ENCODE assay signal across 11 cellular contexts in genomic region chr11:66409226-66409625, GRCh38. TPM values are rescaled to one million over a fixed set of nuclear protein-coding genes. Genes with fewer than 3 reads are reported as not detected.
DNase-seq lines count a peak whose midpoint lies in the region; ATAC-seq, FAIRE-seq and TF ChIP-seq lines count a peak whose summit lies in the region.
"Had no signal": no experiment of that assay in that cellular context is flagged by ENCODE, and none has a peak within 500 bp of the region (broad histone marks: within the 10 kb centered on the region; RNA-seq: fewer than 3 reads in every experiment).

No MANE protein-coding gene starts in this region.

- TF ChIP-seq CTCF in A673 (conservative IDR thresholded peaks at IDR 0.05; ENCODE audit: low read depth, low read length) (no peak), HL-60 (IDR thresholded peaks at IDR 0.05; ENCODE audit: insufficient read depth, low read length) (no peak), osteoblast (IDR thresholded peaks at IDR 0.05; ENCODE audit: extremely low read depth, low read depth, low read length) (no peak)

- peak overlapping the region; percentile 43 for H3K4me3 ChIP-seq in A673 (ENCODE audit: low read depth, low read length, poor library complexity, severe bottlenecking)
- H3K4me3 ChIP-seq in HL-60 (replicated peaks; ENCODE audit: insufficient read depth, low read length) = peak overlapping the region; percentile 41; the same call in 1 of the 2 replicates
- H3K4me3 ChIP-seq in ectodermal cell (ENCODE audit: insufficient read depth, low read depth, low read length) = peak overlapping the region; percentile 43
- peak overlapping the region; percentile 68 for H3K4me3 ChIP-seq in osteoblast (ENCODE audit: insufficient read depth, low read length)
- H3K4me3 ChIP-seq: K562 had no signal

- no peak for DNase-seq in A673 (ENCODE audit: low spot score)
- DNase-seq in HL-60 (ENCODE audit: low read depth in 1 of 2, low spot score in 1 of 2) = no peak
- DNase-seq in osteoblast (ENCODE audit: insufficient read length, low spot score, missing footprints) = peak; percentile 83
- DNase-seq in H54 (ENCODE audit: insufficient read length, low spot score) = no peak
- DNase-seq in NCI-H2107 treated with DMSO at 0.1 percent for 48 hours (lab: John Stamatoyannopoulos, UW; ENCODE audit: unreplicated experiment) = no peak

- FAIRE-seq in H54 (lab: Jason Lieb, UNC) = no peak
- FAIRE-seq: endothelial cell of umbilical vein had no signal

- H3K27me3 ChIP-seq in A673 (replicated peaks; ENCODE audit: insufficient read depth, low read depth, low read length, poor library complexity) (peaks cover 25% of the 10 kb centered on the region), HL-60 (ENCODE audit: insufficient read depth, poor library complexity, severe bottlenecking) (no peaks in the 10 kb centered on the region), ectodermal cell (ENCODE audit: control insufficient read depth, insufficient read depth, low read length, poor library complexity, severe bottlenecking) (peaks cover 5% of the 10 kb centered on the region), osteoblast (ENCODE audit: insufficient read depth, low read length) (peaks cover 18% of the 10 kb centered on the region)

- peaks cover 4% of the 10 kb centered on the region for H3K4me1 ChIP-seq in A673 (ENCODE audit: insufficient read depth, low read length, poor library complexity, severe bottlenecking)
- peaks cover 29% of the 10 kb centered on the region for H3K4me1 ChIP-seq in ectodermal cell (ENCODE audit: control insufficient read depth, insufficient read depth, low read length)
- no peaks in the 10 kb centered on the region for H3K4me1 ChIP-seq in osteoblast (ENCODE audit: insufficient read depth, low read length)

- CTCF ChIA-PET in A673 (lab: Charles Lee) = interaction anchor here (0.7 to 2.1 kb wide), 9 partner anchors 9 to 269 kb away, joined by 3 to 10 read pairs (median 3); partner anchors contain the start of gene PELI3

- no peak for ATAC-seq in HG03175 (IDR thresholded peaks at IDR 0.05; ENCODE audit: unreplicated experiment)
- no peak for ATAC-seq in HG03108 (IDR thresholded peaks at IDR 0.05; ENCODE audit: unreplicated experiment)

- H3K9me3 ChIP-seq in A673 (ENCODE audit: low read depth, low read length, poor library complexity, severe bottlenecking) (no peaks in the 10 kb centered on the region), ectodermal cell (ENCODE audit: control insufficient read depth, low read length) (no peaks in the 10 kb centered on the region), osteoblast (ENCODE audit: low read depth, low read length) (no peaks in the 10 kb centered on the region)

- H3K27ac ChIP-seq in A673 (ENCODE audit: low read depth, low read length, poor library complexity, severe bottlenecking) = peak overlapping the region; percentile 76
- H3K27ac ChIP-seq in HL-60 (replicated peaks) = no peak overlapping the region
- peak overlapping the region; percentile 41 for H3K27ac ChIP-seq in ectodermal cell (ENCODE audit: insufficient read depth, low read depth, low read length, poor library complexity, severe bottlenecking)
- H3K27ac ChIP-seq in osteoblast (ENCODE audit: low read depth, low read length) = no peak overlapping the region

- no peaks in the 10 kb centered on the region for H4K20me1 ChIP-seq in osteoblast (ENCODE audit: insufficient read depth, low read length)

- WGBS in ectodermal cell, 2 experiments = 23 to 41% methylated on average over 10 to 15 of the region's 15 CpGs

- H3K36me3 ChIP-seq in A673 (ENCODE audit: insufficient read depth, low read length, poor library complexity, severe bottlenecking) (no peaks in the 10 kb centered on the region), ectodermal cell (ENCODE audit: control insufficient read depth, insufficient read depth, low read length) (no peaks in the 10 kb centered on the region), osteoblast (ENCODE audit: insufficient read depth, low read length) (no peaks in the 10 kb centered on the region)

- no peaks in the 10 kb centered on the region for H3K79me2 ChIP-seq in osteoblast (ENCODE audit: insufficient read depth, low read length)

- POLR2A ChIA-PET in A673 (lab: Charles Lee; ENCODE audit: low non-redundant PET) = interaction anchor here (1.0 kb wide), 1 partner anchor 269 kb away, joined by 3 read pairs; the partner anchor contains the start of gene RBM4B

- no peak for TF ChIP-seq POLR2A in H54 (IDR thresholded peaks at IDR 0.05; ENCODE audit: low read depth, low read length)

- H2AFZ ChIP-seq in osteoblast (ENCODE audit: low read length) = no peak overlapping the region

- H3K4me2 ChIP-seq in osteoblast (ENCODE audit: insufficient read depth, low read length) = peak overlapping the region; percentile 27

- intact Hi-C loops in A673 (cut with micrococcal nuclease; ENCODE audit: unreplicated experiment) = loop anchor here (2.0 to 5.0 kb wide), 2 partner anchors 30 to 423 kb away; partner anchors contain the start of gene MRPL11

- BruUV-seq in A673 (replicated peaks; lab: Mats Ljungman, UMichigan) = no TSS peak

RNA-seq across cellular contexts. Expression of gene NPAS4, which starts 11.6 kb away (rescaled TPM):
- total RNA-seq in A673 (2021) (not detected in 2 replicates), osteoblast (0.36 TPM in 1 of 2 replicates, not detected in the other)
- polyA plus RNA-seq in ectodermal cell (2013, experiment 1 of 4) = 2.8 TPM
- 3.3 TPM for polyA plus RNA-seq in ectodermal cell (2013, experiment 2 of 4)
- 1.3 TPM for polyA plus RNA-seq in ectodermal cell (2013, experiment 3 of 4)
- polyA plus RNA-seq in ectodermal cell (2013, experiment 4 of 4) = 1.3 TPM
- total RNA-seq: endothelial cell of umbilical vein, K562, subcutaneous adipose tissue had no signal
- polyA plus RNA-seq: endothelial cell of umbilical vein, K562 had no signal

RNA-seq across cellular contexts. Expression of gene MRPL11, which starts 29.4 kb away (rescaled TPM):
- total RNA-seq in A673 (2021) = 96.5 and 97.9 TPM in 2 replicates
- 117 TPM for polyA plus RNA-seq in ectodermal cell (2013, experiment 1 of 4)
- 113 TPM for polyA plus RNA-seq in ectodermal cell (2013, experiment 2 of 4)
- 93.2 TPM for polyA plus RNA-seq in ectodermal cell (2013, experiment 3 of 4)
- polyA plus RNA-seq in ectodermal cell (2013, experiment 4 of 4) = 97.3 TPM
- 31.5 and 33.3 TPM in 2 replicates for total RNA-seq in osteoblast

RNA-seq across cellular contexts. Expression of gene SLC29A2, which starts 37.7 kb away (rescaled TPM):
- 60.4 and 62.4 TPM in 2 replicates for total RNA-seq in A673 (2021)
- 36.1 TPM for polyA plus RNA-seq in ectodermal cell (2013, experiment 1 of 4)
- 24.7 TPM for polyA plus RNA-seq in ectodermal cell (2013, experiment 2 of 4)
- 17.7 TPM for polyA plus RNA-seq in ectodermal cell (2013, experiment 3 of 4)
- polyA plus RNA-seq in ectodermal cell (2013, experiment 4 of 4) = 19.3 TPM
- total RNA-seq in osteoblast = under 0.01 and 0.29 TPM in 2 replicates

RNA-seq across cellular contexts. Expression of gene PELI3, which starts 57.5 kb away (rescaled TPM):
- total RNA-seq in A673 (2021) (15.4 and 18.5 TPM in 2 replicates), osteoblast (18.9 and 19.2 TPM in 2 replicates)
- polyA plus RNA-seq in ectodermal cell (2013, experiment 1 of 4) = 7.6 TPM
- 8.9 TPM for polyA plus RNA-seq in ectodermal cell (2013, experiment 2 of 4)
- 6.5 TPM for polyA plus RNA-seq in ectodermal cell (2013, experiment 3 of 4)
- polyA plus RNA-seq in ectodermal cell (2013, experiment 4 of 4) = 7.5 TPM

Comparison
In these comparisons a context has a peak if more than half of its experiments do, and no peak if none do; other contexts are left out.
1. H3K27ac ChIP-seq: peak in A673 (single experiment) and ectodermal cell (single experiment); none in HL-60 (single experiment) and osteoblast (single experiment).
2. RNA of gene SLC29A2, which starts 37.7 kb away (total RNA-seq): 60.4 to 62.4 TPM in A673; under 0.01 to 0.29 TPM in osteoblast; every median in the first group is over 10 times any median in the second.
3. Peak in every context shown above with its lines, with median percentiles within 50 percentile points of each other: H3K4me3 ChIP-seq.